9 cellular contexts compared by ENCODE assay signal in the genomic region with DNA sequence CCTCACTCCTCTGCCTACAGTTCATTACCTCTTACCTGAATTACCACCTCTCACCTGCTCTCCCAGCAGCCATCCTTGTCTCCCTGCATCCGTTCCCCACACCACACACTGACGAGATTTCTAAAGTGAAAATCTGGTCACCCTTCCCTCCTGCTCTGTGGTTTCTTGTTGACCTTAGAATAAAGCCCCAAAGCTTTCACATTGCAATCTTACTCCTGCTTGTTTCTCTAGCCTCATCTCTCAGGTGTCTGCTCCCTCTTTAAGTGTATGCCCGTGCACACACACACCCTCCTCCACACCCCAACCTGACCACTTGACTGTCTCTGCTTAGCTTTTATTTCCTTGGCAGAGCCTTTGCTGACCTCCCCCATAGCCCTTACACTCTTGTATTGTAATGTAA.
"Had no signal": no experiment of that assay in that cellular context is flagged by ENCODE, and none has a peak within 500 bp of the region (broad histone marks: within the 10 kb centered on the region; RNA-seq: fewer than 3 reads in every experiment).

No MANE protein-coding gene starts in this region.

- H3K27ac Mint-ChIP-seq: GM23338, H9, HFFc6 had no signal

- H3K27ac ChIP-seq: GM23248 had no signal

- H2AFZ ChIP-seq: GM23248, GM23338 had no signal

- DNase-seq: GM23248, GOT3, H7, H9, HCEC 1CT, HFFc6 had no signal

- ATAC-seq: GM23338, HCT116 had no signal

- H3K4me3 Mint-ChIP-seq: GM23338, H9, HFFc6 had no signal

- H3K4me3 ChIP-seq: GM23248, GM23338, HAP-1 had no signal

- H3K4me1 ChIP-seq: HAP-1 had no signal

- H3K9ac ChIP-seq: GM23248 had no signal

- H3K36me3 ChIP-seq: HAP-1 had no signal

- H3K9me3 ChIP-seq: HAP-1 had no signal

- H3K4me2 ChIP-seq: GM23338 had no signal
